In genomic region chr10:132537713-132538020, GRCh38 we compare ENCODE assay signal across 8 cellular contexts. TPM values are rescaled to one million over a fixed set of nuclear protein-coding genes. Genes with fewer than 3 reads are reported as not detected.
DNase-seq lines count a peak whose midpoint lies in the region; ATAC-seq, FAIRE-seq and TF ChIP-seq lines count a peak whose summit lies in the region.

A gene with protein sequence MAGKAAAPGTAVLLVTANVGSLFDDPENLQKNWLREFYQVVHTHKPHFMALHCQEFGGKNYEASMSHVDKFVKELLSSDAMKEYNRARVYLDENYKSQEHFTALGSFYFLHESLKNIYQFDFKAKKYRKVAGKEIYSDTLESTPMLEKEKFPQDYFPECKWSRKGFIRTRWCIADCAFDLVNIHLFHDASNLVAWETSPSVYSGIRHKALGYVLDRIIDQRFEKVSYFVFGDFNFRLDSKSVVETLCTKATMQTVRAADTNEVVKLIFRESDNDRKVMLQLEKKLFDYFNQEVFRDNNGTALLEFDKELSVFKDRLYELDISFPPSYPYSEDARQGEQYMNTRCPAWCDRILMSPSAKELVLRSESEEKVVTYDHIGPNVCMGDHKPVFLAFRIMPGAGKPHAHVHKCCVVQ (plus strand): TSS chr10:132537787. CDS start chr10:132538097, 310 bp downstream.

- no peak within 1 kb of the TSS for H3K27ac ChIP-seq in SJCRH30

- no peaks in the 10 kb centered on the region for H3K36me3 Mint-ChIP-seq in osteocyte (ENCODE audit: unreplicated experiment)

- DNase-seq in GM12891 (ENCODE audit: insufficient read length, low spot score) (no peak), SJCRH30 (no peak), fibroblast of pulmonary artery (ENCODE audit: low read depth) (no peak), osteocyte (ENCODE audit: extremely low spot score, unreplicated experiment) (no peak), middle frontal gyrus (ENCODE audit: extremely low spot score, low spot score) (no peak)
- no peak for DNase-seq in stimulated activated CD8-positive, alpha-beta memory T cell treated with anti-CD3 and anti-CD28 coated beads, Interleukin-4, amount 100 ng/mL, for 48 hours
- no peak for DNase-seq in activated CD4-positive, CD25-positive, alpha-beta regulatory T cell treated with anti-CD3 and anti-CD28 coated beads, Interleukin-2, amount 50 U/mL, for 72 hours

- no peak for FAIRE-seq in GM12891 (lab: Jason Lieb, UNC)

- H3K27ac Mint-ChIP-seq in osteocyte (ENCODE audit: unreplicated experiment): peak within 1 kb of the TSS; percentile 90

- H3K9me3 Mint-ChIP-seq in osteocyte (ENCODE audit: unreplicated experiment): no peaks in the 10 kb centered on the region

- peak within 1 kb of the TSS; percentile 83 for H3K4me3 Mint-ChIP-seq in osteocyte (ENCODE audit: unreplicated experiment)

- no peak for TF ChIP-seq CTCF in fibroblast of pulmonary artery (IDR thresholded peaks at IDR 0.05; ENCODE audit: low read length, missing control alignments)
- no peak for TF ChIP-seq CTCF in osteocyte (IDR thresholded peaks at IDR 0.05)

- H3K4me3 ChIP-seq in SJCRH30: peak within 1 kb of the TSS; percentile 65
- H3K4me3 ChIP-seq in fibroblast of pulmonary artery (replicated peaks; ENCODE audit: low read depth, low read length): peak within 1 kb of the TSS; percentile 72

- no peaks in the 10 kb centered on the region for H3K27me3 Mint-ChIP-seq in osteocyte (ENCODE audit: unreplicated experiment)

- H3K4me1 ChIP-seq in SJCRH30: no peaks in the 10 kb centered on the region

- no peaks in the 10 kb centered on the region for H3K36me3 ChIP-seq in SJCRH30

- ATAC-seq in GM18861 (IDR thresholded peaks at IDR 0.05; ENCODE audit: unreplicated experiment): no peak

- H3K27me3 ChIP-seq in SJCRH30: no peaks in the 10 kb centered on the region

- H3K9me3 ChIP-seq in SJCRH30 (replicated peaks): no peaks in the 10 kb centered on the region

- TF ChIP-seq POLR2A in GM12891 (IDR thresholded peaks at IDR 0.05; ENCODE audit: low read depth, low read length): no peak

- peaks cover 75% of the 10 kb centered on the region for H3K4me1 Mint-ChIP-seq in osteocyte (ENCODE audit: unreplicated experiment)

TF ChIP-seq in GM12891, 5 proteins besides CTCF, POLR2A, EP300 and RAD21:
- TF ChIP-seq TAF1 (IDR thresholded peaks at IDR 0.05; ENCODE audit: low read depth, low read length) (0 out of 2 replicates have a peak, but pooled peaks have one; percentile 26), POLR2AphosphoS5 (IDR thresholded peaks at IDR 0.05; ENCODE audit: low read depth, low read length) (no peak)

RNA-seq across cellular contexts. Expression of the gene that starts here (rescaled TPM):
- 4.0 TPM for polyA plus RNA-seq in GM12891 (2012; ENCODE audit: low read depth, missing spikeins)
- total RNA-seq in SJCRH30 (2014; rRNA removed; shearing (Covaris generic)): 18.9 and 22.4 TPM in 2 replicates
- total RNA-seq in osteocyte: 35.0 and 36.4 TPM in 2 replicates
